Comparison of ENCODE assay signal across 19 cellular contexts in genomic region chr5:34020717-34021116, GRCh38. TPM values are rescaled to one million over a fixed set of nuclear protein-coding genes. Genes with fewer than 3 reads are reported as not detected.
DNase-seq lines count a peak whose midpoint lies in the region; ATAC-seq and TF ChIP-seq lines count a peak whose summit lies in the region.
"Had no signal": no experiment of that assay in that cellular context is flagged by ENCODE, and none has a peak within 500 bp of the region (broad histone marks: within the 10 kb centered on the region; RNA-seq: fewer than 3 reads in every experiment).

No MANE protein-coding gene starts in this region.

- no peaks in the 10 kb centered on the region for H3K27me3 ChIP-seq in Caco-2 (replicated peaks; ENCODE audit: control insufficient read depth, insufficient read depth, low read length)
- no peaks in the 10 kb centered on the region for H3K27me3 ChIP-seq in esophagus muscularis mucosa
- H3K27me3 ChIP-seq: BE2C had no signal

- TF ChIP-seq EP300 in esophagus muscularis mucosa (IDR thresholded peaks at IDR 0.05): no peak

- no peak overlapping the region for H3K27ac ChIP-seq in esophagus muscularis mucosa (replicated peaks in 1 of 4)

- H3K4me3 Mint-ChIP-seq in activated CD4-positive, alpha-beta T cell treated with anti-CD3 and anti-CD28 coated beads, Interleukin-2, amount 10 ng/mL, durations not matched to agents 24 days and 14 days: peak overlapping the region; percentile 69
- no peak overlapping the region for H3K4me3 Mint-ChIP-seq in Caco-2 (ENCODE audit: unreplicated experiment)
- H3K4me3 Mint-ChIP-seq in stimulated activated effector memory CD8-positive, alpha-beta T cell treated with anti-CD3 and anti-CD28 coated beads, Interleukin-12 subunit alpha, Interleukin-12 subunit beta, amount 100 ng/mL, for 72 hours: peak overlapping the region; percentile 55
- H3K4me3 Mint-ChIP-seq in MCF 10A (ENCODE audit: unreplicated experiment): no peak overlapping the region

- no peak for ATAC-seq in stimulated activated effector memory CD8-positive, alpha-beta T cell treated with anti-CD3 and anti-CD28 coated beads, Interleukin-12 subunit alpha, Interleukin-12 subunit beta, amount 100 ng/mL, for 72 hours
- ATAC-seq: HepG2 had no signal

- H3K4me3 ChIP-seq in Caco-2 (ENCODE audit: low read depth, low read length): no peak overlapping the region
- no peak overlapping the region for H3K4me3 ChIP-seq in esophagus muscularis mucosa

- H3K27ac Mint-ChIP-seq in activated CD4-positive, alpha-beta T cell treated with anti-CD3 and anti-CD28 coated beads, Interleukin-2, amount 10 ng/mL, durations not matched to agents 24 days and 14 days: peak overlapping the region; percentile 93
- peak overlapping the region; percentile 33 for H3K27ac Mint-ChIP-seq in Caco-2 (ENCODE audit: unreplicated experiment)
- H3K27ac Mint-ChIP-seq in stimulated activated effector memory CD8-positive, alpha-beta T cell treated with anti-CD3 and anti-CD28 coated beads, Interleukin-12 subunit alpha, Interleukin-12 subunit beta, amount 100 ng/mL, for 72 hours: no peak overlapping the region
- no peak overlapping the region for H3K27ac Mint-ChIP-seq in MCF 10A (ENCODE audit: low read depth, unreplicated experiment)

- H3K36me3 ChIP-seq in Caco-2 (ENCODE audit: control insufficient read depth, insufficient read depth, low read length): 0 out of 2 replicates have a peak, but pooled peaks cover 1% of the 10 kb centered on the region
- peaks cover 0 to 27% (median 4%) of the 10 kb centered on the region in 4 donors for H3K36me3 ChIP-seq in esophagus muscularis mucosa
- H3K36me3 ChIP-seq: BE2C had no signal

- TF ChIP-seq POLR2A in esophagus muscularis mucosa (IDR thresholded peaks at IDR 0.05; ENCODE audit: low read depth): no peak

- no peak for TF ChIP-seq CTCF in Caco-2 (IDR thresholded peaks at IDR 0.05; ENCODE audit: insufficient read depth in 1 of 2, low read depth in 1 of 2, low read length in 1 of 2, severe bottlenecking in 1 of 2, unreplicated experiment in 1 of 2)
- TF ChIP-seq CTCF in esophagus muscularis mucosa (IDR thresholded peaks at IDR 0.05): no peak
- no peak for TF ChIP-seq CTCF in MCF 10A (IDR thresholded peaks at IDR 0.05; ENCODE audit: unreplicated experiment)

- H3K27me3 Mint-ChIP-seq in activated CD4-positive, alpha-beta T cell treated with anti-CD3 and anti-CD28 coated beads, Interleukin-2, amount 10 ng/mL, durations not matched to agents 24 days and 14 days: no peaks in the 10 kb centered on the region
- H3K27me3 Mint-ChIP-seq in Caco-2 (ENCODE audit: insufficient read depth, unreplicated experiment) (no peaks in the 10 kb centered on the region), MCF 10A (ENCODE audit: insufficient read depth, unreplicated experiment) (no peaks in the 10 kb centered on the region)

- WGBS in esophagus muscularis mucosa: 97% methylated on average over 1 of the region's 1 CpG

- POLR2A ChIA-PET in Caco-2 (lab: Charles Lee): interaction anchor here (0.9 kb wide), 1 partner anchor 13 kb away, joined by 4 read pairs; the partner anchor contains the start of gene AMACR
- POLR2A ChIA-PET in MCF 10A (lab: Yijun Ruan, JAX): no interaction called here

- no peaks in the 10 kb centered on the region for H3K9me3 Mint-ChIP-seq in activated CD4-positive, alpha-beta T cell treated with anti-CD3 and anti-CD28 coated beads, Interleukin-2, amount 10 ng/mL, durations not matched to agents 24 days and 14 days
- no peaks in the 10 kb centered on the region for H3K9me3 Mint-ChIP-seq in Caco-2 (ENCODE audit: unreplicated experiment)
- no peaks in the 10 kb centered on the region for H3K9me3 Mint-ChIP-seq in stimulated activated effector memory CD8-positive, alpha-beta T cell treated with anti-CD3 and anti-CD28 coated beads, Interleukin-12 subunit alpha, Interleukin-12 subunit beta, amount 100 ng/mL, for 72 hours
- no peaks in the 10 kb centered on the region for H3K9me3 Mint-ChIP-seq in MCF 10A (ENCODE audit: unreplicated experiment)

- no TSS peak for BruUV-seq in Caco-2 (replicated peaks; lab: Mats Ljungman, UMichigan)
- BruUV-seq in MCF 10A (replicated peaks; lab: Mats Ljungman, UMichigan): no TSS peak

- peaks cover 15% of the 10 kb centered on the region for H3K36me3 Mint-ChIP-seq in activated CD4-positive, alpha-beta T cell treated with anti-CD3 and anti-CD28 coated beads, Interleukin-2, amount 10 ng/mL, durations not matched to agents 24 days and 14 days (ENCODE audit: low read depth)
- H3K36me3 Mint-ChIP-seq in Caco-2 (ENCODE audit: insufficient read depth, unreplicated experiment) (peaks cover 4% of the 10 kb centered on the region), MCF 10A (ENCODE audit: insufficient read depth, unreplicated experiment) (no peaks in the 10 kb centered on the region)
- no peaks in the 10 kb centered on the region for H3K36me3 Mint-ChIP-seq in stimulated activated effector memory CD8-positive, alpha-beta T cell treated with anti-CD3 and anti-CD28 coated beads, Interleukin-12 subunit alpha, Interleukin-12 subunit beta, amount 100 ng/mL, for 72 hours

- CTCF ChIA-PET in Caco-2 (lab: Charles Lee): interaction anchor here (0.7 kb wide), 1 partner anchor 15 kb away, joined by 5 read pairs; no protein-coding TSS in a partner anchor
- CTCF ChIA-PET in MCF 10A (lab: Yijun Ruan, JAX): interaction anchor here (0.6 kb wide), 2 partner anchors 431 to 878 kb away, joined by 3 read pairs; no protein-coding TSS in a partner anchor

- H3K9me3 ChIP-seq in Caco-2: no peaks in the 10 kb centered on the region
- H3K9me3 ChIP-seq in esophagus muscularis mucosa: no peaks in the 10 kb centered on the region
- H3K9me3 ChIP-seq: BE2C had no signal

- DNase-seq in activated CD4-positive, alpha-beta T cell treated with anti-CD3 and anti-CD28 coated beads, Interleukin-2, amount 10 ng/mL, durations not matched to agents 24 days and 14 days: no peak
- DNase-seq in activated CD4-positive, alpha-beta T cell treated with anti-CD3 and anti-CD28 coated beads, Interleukin-2, amount 50 U/mL, for 48 hours: no peak
- DNase-seq in Caco-2 (no peak), esophagus muscularis mucosa (ENCODE audit: extremely low spot score) (peak; percentile 37), mucosa of gallbladder (ENCODE audit: low spot score) (no peak), MCF 10A (ENCODE audit: unreplicated experiment) (no peak)
- no peak for DNase-seq in stimulated activated effector memory CD8-positive, alpha-beta T cell treated with anti-CD3 and anti-CD28 coated beads, Interleukin-12 subunit alpha, Interleukin-12 subunit beta, amount 100 ng/mL, for 72 hours (ENCODE audit: low spot score in 2 of 2)
- DNase-seq: 8988T, ACHN, BE2C, Karpas-422, NCI-H1092 treated with DMSO at 0.1 percent for 48 hours, NCI-H1436, NCI-H187 treated with DMSO at 0.1 percent for 48 hours, NCI-H524, NCI-H774, SIG-M5 had no signal

- intact Hi-C loops in activated CD4-positive, alpha-beta T cell treated with anti-CD3 and anti-CD28 coated beads, Interleukin-2, amount 10 ng/mL, durations not matched to agents 24 days and 14 days (cut with micrococcal nuclease): no loop called here
- intact Hi-C loops in Caco-2 (cut with micrococcal nuclease; ENCODE audit: unreplicated experiment) (no loop called here), esophagus muscularis mucosa (cut with DNase I) (no loop called here), MCF 10A (cut with micrococcal nuclease) (no loop called here)

- peaks cover 20% of the 10 kb centered on the region for H3K4me1 Mint-ChIP-seq in activated CD4-positive, alpha-beta T cell treated with anti-CD3 and anti-CD28 coated beads, Interleukin-2, amount 10 ng/mL, durations not matched to agents 24 days and 14 days
- H3K4me1 Mint-ChIP-seq in Caco-2 (ENCODE audit: low read depth, unreplicated experiment) (peaks cover 33% of the 10 kb centered on the region), MCF 10A (ENCODE audit: insufficient read depth, unreplicated experiment) (peaks cover 6% of the 10 kb centered on the region)
- peaks cover 31% of the 10 kb centered on the region for H3K4me1 Mint-ChIP-seq in stimulated activated effector memory CD8-positive, alpha-beta T cell treated with anti-CD3 and anti-CD28 coated beads, Interleukin-12 subunit alpha, Interleukin-12 subunit beta, amount 100 ng/mL, for 72 hours

- peaks cover 26% of the 10 kb centered on the region for H3K4me1 ChIP-seq in Caco-2
- peaks cover 0 to 5% (median 3%) of the 10 kb centered on the region in 4 donors for H3K4me1 ChIP-seq in esophagus muscularis mucosa
- H3K4me1 ChIP-seq: BE2C had no signal

RNA-seq across cellular contexts. Expression of gene AMACR, which starts 12.9 kb away (rescaled TPM):
- 6.4 and 7.7 TPM in 2 replicates for total RNA-seq in activated CD4-positive, alpha-beta T cell treated with anti-CD3 and anti-CD28 coated beads, Interleukin-2, amount 10 ng/mL, durations not matched to agents 24 days and 14 days
- 196 and 204 TPM in 2 replicates for total RNA-seq in Caco-2 (2022)
- 10 to 100 TPM in 2 of 4 donors, 1 to 10 TPM in 2; 6.1 to 12.7 (median 9.5) TPM for total RNA-seq in esophagus muscularis mucosa
- total RNA-seq in mucosa of gallbladder: 129 TPM
- 6.6 and 7.9 TPM in 2 replicates for total RNA-seq in MCF 10A (2022)

RNA-seq across cellular contexts. Expression of gene C1QTNF3, which starts 22.3 kb away (rescaled TPM):
- 2.0 and 2.1 TPM in 2 replicates for total RNA-seq in activated CD4-positive, alpha-beta T cell treated with anti-CD3 and anti-CD28 coated beads, Interleukin-2, amount 10 ng/mL, durations not matched to agents 24 days and 14 days
- total RNA-seq in Caco-2 (2022) (2.5 and 4.4 TPM in 2 replicates), esophagus muscularis mucosa (10 to 100 TPM in 3 of 4 donors, 1 to 10 TPM in 1; 4.8 to 32.8 (median 18.1) TPM), mucosa of gallbladder (7.0 TPM), MCF 10A (2022) (0.49 and 0.64 TPM in 2 replicates)

RNA-seq across cellular contexts. Expression of gene SLC45A2, which starts 36.2 kb away (rescaled TPM):
- not detected in 2 replicates for total RNA-seq in activated CD4-positive, alpha-beta T cell treated with anti-CD3 and anti-CD28 coated beads, Interleukin-2, amount 10 ng/mL, durations not matched to agents 24 days and 14 days
- total RNA-seq in Caco-2 (2022): 0.91 and 1.1 TPM in 2 replicates
- total RNA-seq in esophagus muscularis mucosa: under 1 TPM in 1 of 4 donors, not detected in 3; 0.26 TPM
- total RNA-seq in mucosa of gallbladder: 0.66 TPM
- total RNA-seq in MCF 10A (2022): not detected in 2 replicates
- total RNA-seq: HT-29 had no signal

Comparison
In these comparisons a context has a peak if more than half of its experiments do, and no peak if none do; other contexts are left out.
1. H3K27ac Mint-ChIP-seq: peak in activated CD4-positive, alpha-beta T cell treated with anti-CD3 and anti-CD28 coated beads, Interleukin-2, amount 10 ng/mL, durations not matched to agents 24 days and 14 days (single experiment) and Caco-2 (single experiment); none in stimulated activated effector memory CD8-positive, alpha-beta T cell treated with anti-CD3 and anti-CD28 coated beads, Interleukin-12 subunit alpha, Interleukin-12 subunit beta, amount 100 ng/mL, for 72 hours (single experiment) and MCF 10A (single experiment).
2. H3K4me3 Mint-ChIP-seq: peak in activated CD4-positive, alpha-beta T cell treated with anti-CD3 and anti-CD28 coated beads, Interleukin-2, amount 10 ng/mL, durations not matched to agents 24 days and 14 days (single experiment) and stimulated activated effector memory CD8-positive, alpha-beta T cell treated with anti-CD3 and anti-CD28 coated beads, Interleukin-12 subunit alpha, Interleukin-12 subunit beta, amount 100 ng/mL, for 72 hours (single experiment); none in Caco-2 (single experiment) and MCF 10A (single experiment).